31 cellular contexts compared by ENCODE assay signal in the genomic region with DNA sequence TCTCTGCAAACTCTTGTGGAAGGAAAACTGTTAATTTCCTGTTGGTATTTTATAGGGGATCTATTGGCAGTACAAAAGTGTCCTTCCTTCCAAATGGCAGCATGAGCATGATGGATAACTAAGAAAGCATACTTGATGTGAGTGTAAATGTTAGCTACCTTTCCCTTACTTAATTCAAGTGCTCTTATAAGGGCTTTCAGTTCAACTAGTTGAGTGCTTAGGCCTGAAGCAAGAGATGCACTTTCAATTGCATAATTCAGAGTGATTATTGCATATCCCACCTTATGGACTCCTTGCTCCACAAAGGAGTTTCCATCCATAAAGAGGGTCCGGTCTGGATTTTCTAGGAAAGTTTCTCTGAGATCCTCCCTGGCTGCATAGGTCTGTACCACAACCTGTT. TPM values are rescaled to one million over a fixed set of nuclear protein-coding genes. Genes with fewer than 3 reads are reported as not detected.
"Had no signal": no experiment of that assay in that cellular context is flagged by ENCODE, and none has a peak within 500 bp of the region (broad histone marks: within the 10 kb centered on the region; RNA-seq: fewer than 3 reads in every experiment).

No MANE protein-coding gene starts in this region.

- H3K4me3 ChIP-seq: coronary artery, dorsolateral prefrontal cortex, esophagus squamous epithelium, gastrocnemius medialis, hepatocyte, lung had no signal

- H3K27me3 ChIP-seq: esophagus squamous epithelium, gastrocnemius medialis, hepatocyte had no signal

- H3K27ac ChIP-seq: coronary artery, dorsolateral prefrontal cortex, epithelial cell of prostate, esophagus squamous epithelium, gastrocnemius medialis, hepatocyte had no signal

- H3K9me3 ChIP-seq: esophagus squamous epithelium, gastrocnemius medialis had no signal

- H3K4me1 ChIP-seq: esophagus squamous epithelium, gastrocnemius medialis had no signal

- DNase-seq: dermis blood vessel endothelial cell; dorsolateral prefrontal cortex; effector CD8-positive, alpha-beta T cell; effector memory CD8-positive, alpha-beta T cell; endodermal cell; erythroblast; esophagus squamous epithelium; foreskin fibroblast; foreskin melanocyte; gastrocnemius medialis; glutamatergic neuron; head of caudate nucleus; hypothalamus; immature natural killer cell; islet precursor cell; kidney; kidney glomerular epithelial cell; left colon; left ventricle myocardium superior; mammary epithelial cell; mesendoderm; midbrain; naive thymus-derived CD4-positive, alpha-beta T cell had no signal

- ATAC-seq: effector memory CD8-positive, alpha-beta T cell; esophagus mucosa; gastrocnemius medialis; left colon; left lobe of liver; left ventricle myocardium superior; naive thymus-derived CD4-positive, alpha-beta T cell had no signal

- H3K36me3 ChIP-seq: esophagus squamous epithelium, gastrocnemius medialis had no signal

RNA-seq across cellular contexts. Expression of a gene that starts 56.3 kb away (rescaled TPM):
- total RNA-seq: glomerular endothelial cell, left ventricle myocardium superior, lower leg skin, mammary epithelial cell had no signal
- polyA plus RNA-seq: naive thymus-derived CD4-positive, alpha-beta T cell had no signal
